Comparison of ENCODE assay signal across 27 cellular contexts in genomic region chr2:140274891-140275290, GRCh38.
"Had no signal": no experiment of that assay in that cellular context is flagged by ENCODE, and none has a peak within 500 bp of the region (broad histone marks: within the 10 kb centered on the region; RNA-seq: fewer than 3 reads in every experiment).

No MANE protein-coding gene starts in this region.

- DNase-seq: activated CD4-positive, alpha-beta memory T cell treated with anti-CD3 and anti-CD28 coated beads for 36 hours; activated CD4-positive, alpha-beta T cell treated with anti-CD3 and anti-CD28 coated beads, Interleukin-2, amount 10 ng/mL, durations not matched to agents 24 days and 14 days; activated CD4-positive, CD25-positive, alpha-beta regulatory T cell treated with anti-CD3 and anti-CD28 coated beads, Interleukin-2, amount 50 U/mL, for 72 hours; activated CD8-positive, alpha-beta memory T cell treated with anti-CD3 and anti-CD28 coated beads, Interleukin-2, amount 50 U/mL, for 4 hours; activated gamma-delta T cell; activated naive CD4-positive, alpha-beta T cell treated with anti-CD3 and anti-CD28 coated beads, Interleukin-2, amount 50 U/mL, for 16 hours; activated T-cell treated with anti-CD3 and anti-CD28 coated beads, Interleukin-2, amount 50 U/mL, for 24 hours; amygdala; central memory CD4-positive, alpha-beta T cell; foreskin fibroblast; heart right ventricle; kidney glomerular epithelial cell; left lung; mesendoderm; stimulated activated CD4-positive, alpha-beta T cell treated with anti-CD3 and anti-CD28 coated beads, Interleukin-15, amount 100 ng/mL, for 24 hours; stimulated activated CD4-positive, alpha-beta T cell treated with anti-CD3 and anti-CD28 coated beads, Interleukin-2, amount 100 ng/mL, for 24 hours; stimulated activated naive B cell treated with anti-CD40 and anti-IgM and Interleukin-4, amounts not matched to agents 10 μg/mL and 1 μg/mL and 100 μg/mL, for 72 hours; stomach; T-helper 2 cell; tibial artery had no signal

- H3K27ac ChIP-seq: breast epithelium, heart right ventricle, left lung, neutrophil, right atrium auricular region, stomach, tibial artery had no signal

- H3K4me3 ChIP-seq: breast epithelium, heart right ventricle, left lung, lung, right atrium auricular region, stomach, tibial artery had no signal

- ATAC-seq: esophagus mucosa; heart right ventricle; left lung; natural killer cell treated with Interleukin-12 subunit alpha and Interleukin-12 subunit beta and Interleukin-15 and Interleukin-18, amount 100 ng/mL, for 72 hours; stimulated activated naive B cell treated with anti-CD40 and anti-IgM and Interleukin-4, amounts not matched to agents 10 μg/mL and 1 μg/mL and 100 μg/mL, for 72 hours had no signal

- H3K4me3 Mint-ChIP-seq: activated CD4-positive, alpha-beta memory T cell treated with anti-CD3 and anti-CD28 coated beads for 36 hours; activated CD4-positive, alpha-beta T cell treated with anti-CD3 and anti-CD28 coated beads, Interleukin-2, amount 10 ng/mL, durations not matched to agents 24 days and 14 days; activated T-cell treated with anti-CD3 and anti-CD28 coated beads, Interleukin-2, amount 50 U/mL, for 24 hours; natural killer cell treated with Interleukin-12 subunit alpha and Interleukin-12 subunit beta and Interleukin-15 and Interleukin-18, amount 100 ng/mL, for 72 hours; stimulated activated naive B cell treated with anti-CD40 and anti-IgM and Interleukin-4, amounts not matched to agents 10 μg/mL and 1 μg/mL and 100 μg/mL, for 72 hours had no signal

- H3K27ac Mint-ChIP-seq: activated CD4-positive, alpha-beta memory T cell treated with anti-CD3 and anti-CD28 coated beads for 36 hours; activated CD4-positive, alpha-beta T cell treated with anti-CD3 and anti-CD28 coated beads, Interleukin-2, amount 10 ng/mL, durations not matched to agents 24 days and 14 days; activated T-cell treated with anti-CD3 and anti-CD28 coated beads, Interleukin-2, amount 50 U/mL, for 24 hours; natural killer cell treated with Interleukin-12 subunit alpha and Interleukin-12 subunit beta and Interleukin-15 and Interleukin-18, amount 100 ng/mL, for 72 hours; stimulated activated naive B cell treated with anti-CD40 and anti-IgM and Interleukin-4, amounts not matched to agents 10 μg/mL and 1 μg/mL and 100 μg/mL, for 72 hours had no signal

- H3K27me3 Mint-ChIP-seq: activated CD4-positive, alpha-beta memory T cell treated with anti-CD3 and anti-CD28 coated beads for 36 hours; activated CD4-positive, alpha-beta T cell treated with anti-CD3 and anti-CD28 coated beads, Interleukin-2, amount 10 ng/mL, durations not matched to agents 24 days and 14 days; activated T-cell treated with anti-CD3 and anti-CD28 coated beads, Interleukin-2, amount 50 U/mL, for 24 hours; natural killer cell treated with Interleukin-12 subunit alpha and Interleukin-12 subunit beta and Interleukin-15 and Interleukin-18, amount 100 ng/mL, for 72 hours; progenitor cell of endocrine pancreas; stimulated activated naive B cell treated with anti-CD40 and anti-IgM and Interleukin-4, amounts not matched to agents 10 μg/mL and 1 μg/mL and 100 μg/mL, for 72 hours had no signal

- H3K4me1 ChIP-seq: breast epithelium, heart right ventricle, left lung, right atrium auricular region, stomach, tibial artery had no signal

- H3K27me3 ChIP-seq: breast epithelium, heart right ventricle, left lung, neutrophil, right atrium auricular region, stomach, tibial artery had no signal

- H3K9me3 ChIP-seq: breast epithelium, neutrophil, right atrium auricular region, stomach, tibial artery had no signal

- H3K36me3 ChIP-seq: breast epithelium, heart right ventricle, left lung, neutrophil, right atrium auricular region, stomach, tibial artery had no signal

- H3K9me3 Mint-ChIP-seq: activated CD4-positive, alpha-beta T cell treated with anti-CD3 and anti-CD28 coated beads, Interleukin-2, amount 10 ng/mL, durations not matched to agents 24 days and 14 days; stimulated activated naive B cell treated with anti-CD40 and anti-IgM and Interleukin-4, amounts not matched to agents 10 μg/mL and 1 μg/mL and 100 μg/mL, for 72 hours had no signal

- H3K4me1 Mint-ChIP-seq: activated CD4-positive, alpha-beta T cell treated with anti-CD3 and anti-CD28 coated beads, Interleukin-2, amount 10 ng/mL, durations not matched to agents 24 days and 14 days; stimulated activated naive B cell treated with anti-CD40 and anti-IgM and Interleukin-4, amounts not matched to agents 10 μg/mL and 1 μg/mL and 100 μg/mL, for 72 hours had no signal

- H3K36me3 Mint-ChIP-seq: activated CD4-positive, alpha-beta memory T cell treated with anti-CD3 and anti-CD28 coated beads for 36 hours; natural killer cell treated with Interleukin-12 subunit alpha and Interleukin-12 subunit beta and Interleukin-15 and Interleukin-18, amount 100 ng/mL, for 72 hours; stimulated activated naive B cell treated with anti-CD40 and anti-IgM and Interleukin-4, amounts not matched to agents 10 μg/mL and 1 μg/mL and 100 μg/mL, for 72 hours had no signal
